ENCODE assay signal across 4 cellular contexts in genomic region chr15:32481683-32482082, GRCh38. TPM values are rescaled to one million over a fixed set of nuclear protein-coding genes. Genes with fewer than 3 reads are reported as not detected.
"Had no signal": no experiment of that assay in that cellular context is flagged by ENCODE, and none has a peak within 500 bp of the region (broad histone marks: within the 10 kb centered on the region; RNA-seq: fewer than 3 reads in every experiment).

No MANE protein-coding gene starts in this region.

RNA-seq across cellular contexts. Expression of gene GOLGA8O, which starts 26.2 kb away (rescaled TPM):
- total RNA-seq: neural crest cell, right atrium auricular region had no signal
- polyA plus RNA-seq: naive thymus-derived CD8-positive, alpha-beta T cell; smooth muscle cell had no signal
